In genomic region chr3:169863458-169863899, GRCh38 we compare ENCODE assay signal across 8 cellular contexts. TPM values are rescaled to one million over a fixed set of nuclear protein-coding genes. Genes with fewer than 3 reads are reported as not detected.
DNase-seq lines count a peak whose midpoint lies in the region; ATAC-seq and TF ChIP-seq lines count a peak whose summit lies in the region.

No MANE protein-coding gene starts in this region.

- peaks cover 26% of the 10 kb centered on the region for H3K4me1 Mint-ChIP-seq in activated CD8-positive, alpha-beta T cell treated with anti-CD3 and anti-CD28 coated beads, Interleukin-2, amount 10 ng/mL, durations not matched to agents 7 days and 5 days (ENCODE audit: low read depth)

- no peak overlapping the region for H3K4me3 Mint-ChIP-seq in activated CD8-positive, alpha-beta T cell treated with anti-CD3 and anti-CD28 coated beads, Interleukin-2, amount 10 ng/mL, durations not matched to agents 7 days and 5 days

- no peaks in the 10 kb centered on the region for H3K27me3 ChIP-seq in A673 (replicated peaks; ENCODE audit: insufficient read depth, low read depth, low read length, poor library complexity)
- H3K27me3 ChIP-seq in effector memory CD4-positive, alpha-beta T cell (replicated peaks; ENCODE audit: control insufficient read depth, insufficient read depth, low read length, poor library complexity, severe bottlenecking), result no peaks in the 10 kb centered on the region

- TF ChIP-seq CTCF in A673 (conservative IDR thresholded peaks at IDR 0.05; ENCODE audit: low read depth, low read length), result peak; percentile 94

- no TSS peak for BruUV-seq in A673 (replicated peaks; lab: Mats Ljungman, UMichigan)

- H3K4me3 ChIP-seq in A673 (ENCODE audit: low read depth, low read length, poor library complexity, severe bottlenecking), result no peak overlapping the region
- no peak overlapping the region for H3K4me3 ChIP-seq in effector memory CD4-positive, alpha-beta T cell (ENCODE audit: insufficient read depth, low read depth, low read length, poor library complexity, severe bottlenecking)

- H3K36me3 Mint-ChIP-seq in activated CD8-positive, alpha-beta T cell treated with anti-CD3 and anti-CD28 coated beads, Interleukin-2, amount 10 ng/mL, durations not matched to agents 7 days and 5 days (ENCODE audit: low read depth), result no peaks in the 10 kb centered on the region

- H3K36me3 ChIP-seq in A673 (ENCODE audit: insufficient read depth, low read length, poor library complexity, severe bottlenecking), result no peaks in the 10 kb centered on the region
- no peaks in the 10 kb centered on the region for H3K36me3 ChIP-seq in effector memory CD4-positive, alpha-beta T cell (ENCODE audit: control insufficient read depth, insufficient read depth, low read length)

- intact Hi-C loops in A673 (cut with micrococcal nuclease; ENCODE audit: unreplicated experiment), result loop anchor here (5.0 to 10.0 kb wide), 2 partner anchors 181 to 549 kb away; no protein-coding TSS in a partner anchor

- peak; percentile 79 for DNase-seq in A673 (ENCODE audit: low spot score)
- DNase-seq in NCI-H748 treated with DMSO at 0.1 percent for 48 hours (lab: John Stamatoyannopoulos, UW), result peak; percentile 26
- peak; percentile 78 for DNase-seq in activated CD8-positive, alpha-beta T cell treated with anti-CD3 and anti-CD28 coated beads, Interleukin-2, amount 10 ng/mL, durations not matched to agents 7 days and 5 days
- peak; percentile 36 to 56 (median 38) for DNase-seq in effector memory CD4-positive, alpha-beta T cell
- peak; percentile 79 for DNase-seq in midbrain (lab: John Stamatoyannopoulos, UW)
- peak; percentile 78 for DNase-seq in stimulated activated CD8-positive, alpha-beta memory T cell treated with anti-CD3 and anti-CD28 coated beads, Interleukin-4, amount 100 ng/mL, for 48 hours

- H3K9me3 ChIP-seq in A673 (ENCODE audit: low read depth, low read length, poor library complexity, severe bottlenecking), result no peaks in the 10 kb centered on the region
- no peaks in the 10 kb centered on the region for H3K9me3 ChIP-seq in effector memory CD4-positive, alpha-beta T cell (ENCODE audit: control insufficient read depth, low read length)

- ATAC-seq in GM18498 (IDR thresholded peaks at IDR 0.05; ENCODE audit: unreplicated experiment), result peak; percentile 61
- ATAC-seq in HG03442 (IDR thresholded peaks at IDR 0.05; ENCODE audit: unreplicated experiment), result peak; percentile 65
- peak; percentile 61 for ATAC-seq in activated CD8-positive, alpha-beta T cell treated with anti-CD3 and anti-CD28 coated beads, Interleukin-2, amount 10 ng/mL, durations not matched to agents 7 days and 5 days

- H3K4me1 ChIP-seq in A673 (ENCODE audit: insufficient read depth, low read length, poor library complexity, severe bottlenecking), result no peaks in the 10 kb centered on the region
- no peaks in the 10 kb centered on the region for H3K4me1 ChIP-seq in effector memory CD4-positive, alpha-beta T cell (ENCODE audit: control insufficient read depth, insufficient read depth, low read length, poor library complexity, severe bottlenecking)

- H3K27me3 Mint-ChIP-seq in activated CD8-positive, alpha-beta T cell treated with anti-CD3 and anti-CD28 coated beads, Interleukin-2, amount 10 ng/mL, durations not matched to agents 7 days and 5 days (ENCODE audit: low read depth), result peaks cover 9% of the 10 kb centered on the region

- no peaks in the 10 kb centered on the region for H3K9me3 Mint-ChIP-seq in activated CD8-positive, alpha-beta T cell treated with anti-CD3 and anti-CD28 coated beads, Interleukin-2, amount 10 ng/mL, durations not matched to agents 7 days and 5 days (ENCODE audit: insufficient read depth)

- POLR2A ChIA-PET in A673 (lab: Charles Lee; ENCODE audit: low non-redundant PET), result no interaction called here
- POLR2A ChIA-PET in activated CD8-positive, alpha-beta T cell treated with anti-CD3 and anti-CD28 coated beads, Interleukin-2, amount 10 ng/mL, durations not matched to agents 7 days and 5 days (lab: Charles Lee), result no interaction called here

- no peak overlapping the region for H3K27ac ChIP-seq in A673 (ENCODE audit: low read depth, low read length, poor library complexity, severe bottlenecking)
- H3K27ac ChIP-seq in effector memory CD4-positive, alpha-beta T cell (ENCODE audit: insufficient read depth, low read length, poor library complexity, severe bottlenecking), result no peak overlapping the region

- no peak overlapping the region for H3K27ac Mint-ChIP-seq in activated CD8-positive, alpha-beta T cell treated with anti-CD3 and anti-CD28 coated beads, Interleukin-2, amount 10 ng/mL, durations not matched to agents 7 days and 5 days

- CTCF ChIA-PET in A673 (lab: Charles Lee), result interaction anchor here (0.7 kb wide), 1 partner anchor 181 kb away, joined by 3 read pairs; no protein-coding TSS in a partner anchor
- CTCF ChIA-PET in activated CD8-positive, alpha-beta T cell treated with anti-CD3 and anti-CD28 coated beads, Interleukin-2, amount 10 ng/mL, durations not matched to agents 7 days and 5 days (lab: Charles Lee), result interaction anchor here (0.6 to 4.2 kb wide), 17 partner anchors 13 to 548 kb away, joined by 3 to 28 read pairs (median 4); partner anchors contain the start of genes PHC3 and SEC62

RNA-seq across cellular contexts. Expression of gene LRRC31, which starts 6.3 kb away (rescaled TPM):
- not detected in 2 replicates for total RNA-seq in A673 (2021)
- not detected for total RNA-seq in activated CD8-positive, alpha-beta T cell treated with anti-CD3 and anti-CD28 coated beads, Interleukin-2, amount 10 ng/mL, durations not matched to agents 7 days and 5 days

RNA-seq across cellular contexts. Expression of gene SAMD7, which starts 47.9 kb away (rescaled TPM):
- total RNA-seq in A673 (2021), result not detected in 2 replicates
- total RNA-seq in activated CD8-positive, alpha-beta T cell treated with anti-CD3 and anti-CD28 coated beads, Interleukin-2, amount 10 ng/mL, durations not matched to agents 7 days and 5 days, result not detected

RNA-seq across cellular contexts. Expression of gene LRRC34, which starts 50.8 kb away (rescaled TPM):
- 9.4 and 9.7 TPM in 2 replicates for total RNA-seq in A673 (2021)
- total RNA-seq in activated CD8-positive, alpha-beta T cell treated with anti-CD3 and anti-CD28 coated beads, Interleukin-2, amount 10 ng/mL, durations not matched to agents 7 days and 5 days, result 10 to 100 TPM; 12.0 to 15.0 TPM

RNA-seq across cellular contexts. Expression of gene LRRIQ4, which starts 50.8 kb away (rescaled TPM):
- total RNA-seq in A673 (2021), result 0.15 and 0.17 TPM in 2 replicates
- total RNA-seq in activated CD8-positive, alpha-beta T cell treated with anti-CD3 and anti-CD28 coated beads, Interleukin-2, amount 10 ng/mL, durations not matched to agents 7 days and 5 days, result under 1 TPM; 0.13 to 0.16 TPM

Comparison
In these comparisons a context has a peak if more than half of its experiments do, and no peak if none do; other contexts are left out.
1. DNase-seq: peak in every context shown above with its lines; median percentile 79 in A673; 79 in midbrain; 78 in activated CD8-positive, alpha-beta T cell treated with anti-CD3 and anti-CD28 coated beads, Interleukin-2, amount 10 ng/mL, durations not matched to agents 7 days and 5 days; 78 in stimulated activated CD8-positive, alpha-beta memory T cell treated with anti-CD3 and anti-CD28 coated beads, Interleukin-4, amount 100 ng/mL, for 48 hours; 38 in effector memory CD4-positive, alpha-beta T cell; 26 in NCI-H748 treated with DMSO at 0.1 percent for 48 hours.